9 cellular contexts compared by ENCODE assay signal in the genomic region with DNA sequence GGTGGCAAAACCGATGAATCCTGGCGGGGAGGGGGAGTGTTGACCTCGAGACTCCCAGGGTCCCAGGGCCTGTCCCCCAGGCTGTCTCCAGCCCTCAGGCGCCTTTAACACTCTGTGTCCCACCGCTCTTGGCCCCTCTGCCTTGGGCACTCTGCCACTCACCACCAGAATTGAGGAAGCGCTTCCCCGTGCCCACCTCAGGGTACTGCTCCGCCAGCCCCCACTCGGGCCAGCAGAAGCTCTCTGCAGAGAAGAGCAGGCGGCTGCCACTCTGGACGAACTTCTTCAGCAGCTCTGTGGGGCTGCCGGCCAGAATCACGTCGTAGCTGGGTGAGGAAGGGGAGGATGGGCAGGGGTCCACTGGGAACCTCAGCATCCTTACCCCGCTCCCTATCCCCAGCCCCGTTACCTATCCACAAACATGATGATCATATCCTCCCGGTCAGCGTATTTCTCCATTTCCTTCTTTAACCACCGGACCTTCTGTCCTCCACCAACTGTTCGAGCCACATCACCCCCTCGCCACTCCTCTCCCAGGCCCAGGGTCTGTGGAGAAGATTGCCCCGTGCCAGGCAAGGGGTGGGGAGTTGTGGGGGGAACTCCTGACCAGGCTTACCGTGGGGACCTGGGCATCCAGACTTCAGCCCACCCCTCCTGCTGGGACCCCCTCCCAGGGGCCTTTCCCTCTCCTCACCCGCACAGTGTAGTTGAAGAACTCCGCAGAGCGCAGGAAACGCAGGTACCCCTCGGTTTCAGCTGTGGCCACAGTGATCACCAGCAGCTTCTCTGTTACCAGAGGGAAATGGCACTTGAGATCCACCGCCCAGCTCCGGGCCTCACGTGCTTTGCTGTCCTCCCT. TPM values are rescaled to one million over a fixed set of nuclear protein-coding genes. Genes with fewer than 3 reads are reported as not detected.
A peak's percentile ranks its signal among the peaks of the same experiment; 100 is the strongest.
DNase-seq lines count a peak whose midpoint lies in the region; ATAC-seq and TF ChIP-seq lines count a peak whose summit lies in the region.
"Had no signal": no experiment of that assay in that cellular context is flagged by ENCODE, and none has a peak within 500 bp of the region (broad histone marks: within the 10 kb centered on the region; RNA-seq: fewer than 3 reads in every experiment).

No MANE protein-coding gene starts in this region.

- DNase-seq in IMR-90 = peak; percentile 14
- DNase-seq in breast epithelium (ENCODE audit: low spot score in 2 of 2) = no peak
- no peak for DNase-seq in mesothelial cell of epicardium (ENCODE audit: low spot score in 2 of 2, unreplicated experiment in 2 of 2)
- no peak for DNase-seq in globus pallidus (ENCODE audit: low spot score)
- DNase-seq in left lobe of liver (ENCODE audit: low spot score) = no peak

- H3K4me1 ChIP-seq in BLaER1 treated with 17β-estradiol and CSF1 and Interleukin-3, amounts not matched to agents 10 nM and 100 nM = peaks cover 35 to 53% (median 46%) of the 10 kb centered on the region in 10 experiments
- H3K4me1 ChIP-seq in IMR-90 (ENCODE audit: control insufficient read depth, insufficient read depth, low read length) = peaks cover 9% of the 10 kb centered on the region
- H3K4me1 ChIP-seq in breast epithelium = peaks cover 0 to 6% of the 10 kb centered on the region in 2 donors

- dilution Hi-C loops in IMR-90 (cut with HindIII; ENCODE audit: low sequenced_read_pairs, unreplicated experiment) = no loop called here

- TF ChIP-seq POLR2A in IMR-90 (IDR thresholded peaks at IDR 0.05; ENCODE audit: low read depth, low read length) (no peak), breast epithelium (IDR thresholded peaks at IDR 0.05) (no peak)

- H4K8ac ChIP-seq in IMR-90 (ENCODE audit: low read depth in 2 of 2, low read length in 2 of 2) = peak overlapping the region; percentile 85 to 90

- intact Hi-C loops in IMR-90 (cut with micrococcal nuclease) = no loop called here
- intact Hi-C loops in breast epithelium (cut with DNase I; ENCODE audit: low total_unique reads) = no loop called here

- ATAC-seq in IMR-90 (ENCODE audit: low read depth) (peak; percentile 5), HG03342 (IDR thresholded peaks at IDR 0.05; ENCODE audit: unreplicated experiment) (no peak), HG03135 (IDR thresholded peaks at IDR 0.05; ENCODE audit: unreplicated experiment) (no peak), left lobe of liver (no peak)

- peak overlapping the region; percentile 68 for H2BK120ac ChIP-seq in IMR-90 (ENCODE audit: low read depth, low read length)

- peak overlapping the region; percentile 77 for H3K56ac ChIP-seq in IMR-90 (ENCODE audit: extremely low read depth, insufficient read depth, low read length)

- peak overlapping the region; percentile 99 for H3K23ac ChIP-seq in IMR-90 (ENCODE audit: low read depth, low read length)

- peak overlapping the region; percentile 88 to 100 (median 95) for H3K4me2 ChIP-seq in BLaER1 treated with 17β-estradiol and CSF1 and Interleukin-3, amounts not matched to agents 10 nM and 100 nM
- H3K4me2 ChIP-seq in IMR-90 (ENCODE audit: low read depth, low read length) = peak overlapping the region; percentile 100

- H3K9me3 Mint-ChIP-seq in mesothelial cell of epicardium = no peaks in the 10 kb centered on the region

- 77% methylated on average over 3 of the region's 31 CpGs; no CpG with 5 or more reads in 1 of the 2 experiments for WGBS in IMR-90 (ENCODE audit: extremely low coverage in 2 of 2, insufficient read length in 1 of 2), 2 experiments

- 0 out of 3 replicates have a peak overlapping the region, but pooled peaks have one; percentile 14 for H2BK15ac ChIP-seq in IMR-90 (ENCODE audit: low read depth, low read length)

- peak overlapping the region; percentile 99 for H3K4ac ChIP-seq in IMR-90 (ENCODE audit: low read depth, low read length)

- H3K79me1 ChIP-seq in IMR-90 (ENCODE audit: low read depth in 1 of 2, low read length in 2 of 2) = peaks cover 25 to 52% of the 10 kb centered on the region in 2 experiments

- H2AK9ac ChIP-seq in IMR-90 (replicated peaks; ENCODE audit: low read depth, low read length, poor library complexity) = peak overlapping the region; percentile 98

- H4K91ac ChIP-seq in IMR-90 (ENCODE audit: insufficient read depth, low read depth, low read length) = peak overlapping the region; percentile 92

- no peaks in the 10 kb centered on the region for H3K9me3 ChIP-seq in BLaER1 treated with 17β-estradiol and CSF1 and Interleukin-3, amounts not matched to agents 10 nM and 100 nM (replicated peaks in 1 of 11)
- H3K9me3 ChIP-seq in IMR-90 (ENCODE audit: control insufficient read depth, insufficient read depth, low read length) (no peaks in the 10 kb centered on the region), breast epithelium (no peaks in the 10 kb centered on the region)

- in situ Hi-C loops in IMR-90 (cut with MboI; ENCODE audit: low sequenced_read_pairs) = no loop called here

- peaks cover 22% of the 10 kb centered on the region for H3K4me1 Mint-ChIP-seq in mesothelial cell of epicardium

- CTCF ChIA-PET in IMR-90 (lab: Yijun Ruan, JAX) = interaction anchor here (0.6 to 3.0 kb wide), 2 partner anchors 21 to 24 kb away, joined by 4 to 8 read pairs; no protein-coding TSS in a partner anchor

- peak overlapping the region; percentile 100 for H3K14ac ChIP-seq in IMR-90 (replicated peaks; ENCODE audit: low read depth, low read length)

- BruUV-seq in IMR-90 (replicated peaks; lab: Mats Ljungman, UMichigan) = TSS peak; percentile 95

- peak overlapping the region; percentile 84 for H2BK5ac ChIP-seq in IMR-90 (ENCODE audit: low read depth, low read length, poor library complexity, severe bottlenecking)

- H3K4me3 ChIP-seq in BLaER1 treated with 17β-estradiol and CSF1 and Interleukin-3, amounts not matched to agents 10 nM and 100 nM = peak overlapping the region; percentile 73 to 90 (median 80)
- H3K4me3 ChIP-seq in IMR-90 (ENCODE audit: insufficient read depth, low read depth, low read length) (peak overlapping the region; percentile 96), breast epithelium (peak overlapping the region; percentile 72 to 90 (median 84))

- H2AK5ac ChIP-seq in IMR-90 (ENCODE audit: low read depth, low read length) = peak overlapping the region; percentile 96

- H3K27ac Mint-ChIP-seq in mesothelial cell of epicardium = peak overlapping the region; percentile 51

- peaks cover 2 to 33% (median 12%) of the 10 kb centered on the region in 11 experiments; a peak in 15 of 22 replicates for H4K20me1 ChIP-seq in BLaER1 treated with 17β-estradiol and CSF1 and Interleukin-3, amounts not matched to agents 10 nM and 100 nM
- no peaks in the 10 kb centered on the region; the same call in 1 of the 2 replicates for H4K20me1 ChIP-seq in IMR-90 (ENCODE audit: insufficient read depth, low read length)

- H3K27ac ChIP-seq in BLaER1 treated with 17β-estradiol and CSF1 and Interleukin-3, amounts not matched to agents 10 nM and 100 nM = peak overlapping the region; percentile 76 to 96 (median 84); a peak in 20 of 22 replicates
- H3K27ac ChIP-seq in IMR-90 (ENCODE audit: insufficient read depth, low read length) = peak overlapping the region; percentile 89
- no peak overlapping the region for H3K27ac ChIP-seq in breast epithelium

- H3K27me3 Mint-ChIP-seq in mesothelial cell of epicardium (ENCODE audit: low read depth) = no peaks in the 10 kb centered on the region

- peak overlapping the region; percentile 77 to 91 (median 82) for H3K9ac ChIP-seq in BLaER1 treated with 17β-estradiol and CSF1 and Interleukin-3, amounts not matched to agents 10 nM and 100 nM
- peak overlapping the region; percentile 83 for H3K9ac ChIP-seq in IMR-90 (ENCODE audit: low read depth, low read length)

- H3K27me3 ChIP-seq in BLaER1 treated with 17β-estradiol and CSF1 and Interleukin-3, amounts not matched to agents 10 nM and 100 nM = no peaks in the 10 kb centered on the region
- no peaks in the 10 kb centered on the region for H3K27me3 ChIP-seq in IMR-90 (ENCODE audit: control insufficient read depth, insufficient read depth, low read length)
- no peaks in the 10 kb centered on the region for H3K27me3 ChIP-seq in breast epithelium

- peak overlapping the region; percentile 87 for H2AFZ ChIP-seq in IMR-90 (replicated peaks; ENCODE audit: low read length, poor library complexity)

- H3K18ac ChIP-seq in IMR-90 (ENCODE audit: low read depth, low read length) = peak overlapping the region; percentile 48; the same call in 1 of the 2 replicates

- H3K9me1 ChIP-seq in IMR-90 (ENCODE audit: insufficient read depth, low read length) = peaks cover 4% of the 10 kb centered on the region

- peak overlapping the region; percentile 95 for H4K5ac ChIP-seq in IMR-90 (ENCODE audit: low read depth, low read length)

- peak overlapping the region; percentile 95 for H3K4me3 Mint-ChIP-seq in mesothelial cell of epicardium

- no peak overlapping the region for H2BK20ac ChIP-seq in IMR-90 (ENCODE audit: low read depth, low read length)

- TF ChIP-seq CTCF in IMR-90 (conservative IDR thresholded peaks at IDR 0.05; ENCODE audit: low read depth, low read length) (no peak), breast epithelium (IDR thresholded peaks at IDR 0.05) (no peak), mesothelial cell of epicardium (IDR thresholded peaks at IDR 0.05; ENCODE audit: unreplicated experiment) (no peak)

- TF ChIP-seq RAD21 in IMR-90 (IDR thresholded peaks at IDR 0.05; ENCODE audit: low read length) = no peak

- peaks cover 10 to 57% (median 46%) of the 10 kb centered on the region in 11 experiments; a peak in 21 of 22 replicates for H3K36me3 ChIP-seq in BLaER1 treated with 17β-estradiol and CSF1 and Interleukin-3, amounts not matched to agents 10 nM and 100 nM
- H3K36me3 ChIP-seq in IMR-90 (ENCODE audit: control insufficient read depth, insufficient read depth, low read length) (peaks cover 26% of the 10 kb centered on the region), breast epithelium (no peaks in the 10 kb centered on the region)

- peaks cover 2% of the 10 kb centered on the region for H3K36me3 Mint-ChIP-seq in mesothelial cell of epicardium

- POLR2A ChIA-PET in IMR-90 (lab: Charles Lee; ENCODE audit: unreplicated experiment) = no interaction called here

RNA-seq across cellular contexts. Expression of a gene that starts 1.2 kb away (rescaled TPM):
- total RNA-seq in IMR-90 (2012; rRNA removed) (21.7 and 24.4 TPM in 2 replicates), breast epithelium (10 to 100 TPM; 23.9 to 46.2 (median 43.2) TPM), mesothelial cell of epicardium (65.8 to 66.9 TPM (median 66.4 TPM) in 3 replicates), left lobe of liver (54.8 TPM)
- 159 and 167 TPM in 2 replicates for polyA plus RNA-seq in IMR-90 (2012; rRNA removed)
- polyA plus RNA-seq in IMR-90 (2012; cell fraction: cytosol; rRNA removed) = 138 and 166 TPM in 2 replicates
- 175 and 325 TPM in 2 replicates for polyA plus RNA-seq in IMR-90 (2012; cell fraction: nucleus; rRNA removed; ENCODE audit: low replicate concordance)

RNA-seq across cellular contexts. Expression of a gene that starts 1.7 kb away (rescaled TPM):
- 31.7 and 34.4 TPM in 2 replicates for total RNA-seq in IMR-90 (2012; rRNA removed)
- polyA plus RNA-seq in IMR-90 (2012; rRNA removed) = 47.1 and 62.9 TPM in 2 replicates
- 76.6 and 174 TPM in 2 replicates for polyA plus RNA-seq in IMR-90 (2012; cell fraction: cytosol; rRNA removed)
- polyA plus RNA-seq in IMR-90 (2012; cell fraction: nucleus; rRNA removed; ENCODE audit: low replicate concordance) = 30.5 and 45.4 TPM in 2 replicates
- 100 to 1,000 TPM in 1 of 3 donors, 10 to 100 TPM in 2; 80.2 to 107 (median 91.4) TPM for total RNA-seq in breast epithelium
- total RNA-seq in mesothelial cell of epicardium = 52.8 to 57.7 TPM (median 54.9 TPM) in 3 replicates
- 115 TPM for total RNA-seq in left lobe of liver

RNA-seq across cellular contexts. Expression of a gene that starts 15.4 kb away (rescaled TPM):
- total RNA-seq in IMR-90 (2012; rRNA removed) = not detected in 2 replicates
- polyA plus RNA-seq in IMR-90 (2012; rRNA removed) = not detected in 2 replicates
- not detected in 2 replicates for polyA plus RNA-seq in IMR-90 (2012; cell fraction: cytosol; rRNA removed)
- polyA plus RNA-seq in IMR-90 (2012; cell fraction: nucleus; rRNA removed; ENCODE audit: low replicate concordance) = not detected in 2 replicates
- total RNA-seq in breast epithelium = 1 to 10 TPM in 1 of 3 donors, not detected in 2; 2.6 TPM
- not detected in 3 replicates for total RNA-seq in mesothelial cell of epicardium
- total RNA-seq in left lobe of liver = 12.0 TPM
- total RNA-seq: pulmonary artery endothelial cell had no signal

RNA-seq across cellular contexts. Expression of a gene that starts 21.4 kb away (rescaled TPM):
- total RNA-seq in IMR-90 (2012; rRNA removed) (0.56 and 0.72 TPM in 2 replicates), breast epithelium (10 to 100 TPM; 14.4 to 44.6 (median 17.1) TPM), mesothelial cell of epicardium (17.1 to 19.5 TPM (median 18.1 TPM) in 3 replicates), left lobe of liver (8.6 TPM)
- 5.4 and 6.7 TPM in 2 replicates for polyA plus RNA-seq in IMR-90 (2012; rRNA removed)
- 3.5 and 4.6 TPM in 2 replicates for polyA plus RNA-seq in IMR-90 (2012; cell fraction: cytosol; rRNA removed)
- 30.5 and 67.2 TPM in 2 replicates for polyA plus RNA-seq in IMR-90 (2012; cell fraction: nucleus; rRNA removed; ENCODE audit: low replicate concordance)

RNA-seq across cellular contexts. Expression of a gene that starts 28.7 kb away (rescaled TPM):
- 241 and 293 TPM in 2 replicates for total RNA-seq in IMR-90 (2012; rRNA removed)
- polyA plus RNA-seq in IMR-90 (2012; rRNA removed) = 470 and 489 TPM in 2 replicates
- 544 and 563 TPM in 2 replicates for polyA plus RNA-seq in IMR-90 (2012; cell fraction: cytosol; rRNA removed)
- 172 and 183 TPM in 2 replicates for polyA plus RNA-seq in IMR-90 (2012; cell fraction: nucleus; rRNA removed; ENCODE audit: low replicate concordance)
- 100 to 1,000 TPM; 252 to 432 (median 278) TPM for total RNA-seq in breast epithelium
- 134 to 139 TPM (median 137 TPM) in 3 replicates for total RNA-seq in mesothelial cell of epicardium
- 131 TPM for total RNA-seq in left lobe of liver

Comparison
In these comparisons a context has a peak if more than half of its experiments do, and no peak if none do; other contexts are left out.
1. H3K27ac ChIP-seq: peak in BLaER1 treated with 17β-estradiol and CSF1 and Interleukin-3, amounts not matched to agents 10 nM and 100 nM (11 of 11) and IMR-90 (single experiment); none in breast epithelium (0 of 2).
2. Peak in every context shown above with its lines, with median percentiles within 50 percentile points of each other: H3K4me3 ChIP-seq.